In the genomic region with DNA sequence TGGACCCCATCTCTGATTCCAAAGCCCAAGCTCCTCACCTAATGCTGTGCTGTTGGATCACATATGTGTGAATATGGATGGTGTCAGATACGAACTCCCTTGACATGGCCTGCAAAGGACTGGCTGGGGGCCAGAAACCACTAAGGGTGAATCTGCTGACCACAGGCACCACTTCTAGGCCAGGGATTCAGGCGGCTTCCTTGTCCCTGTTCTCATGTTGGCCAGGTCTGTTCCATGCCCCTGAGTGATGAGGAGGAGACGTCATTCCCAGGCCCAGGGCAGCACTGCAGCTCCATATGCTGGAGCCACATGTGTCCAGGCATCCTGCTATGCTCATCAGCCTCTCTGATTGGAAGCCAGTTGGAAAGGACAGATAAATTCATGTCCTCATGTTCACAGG, we compare ENCODE assay signal across 18 cellular contexts.
A peak's percentile ranks its signal among the peaks of the same experiment; 100 is the strongest.
DNase-seq lines count a peak whose midpoint lies in the region; ATAC-seq and TF ChIP-seq lines count a peak whose summit lies in the region.
"Had no signal": no experiment of that assay in that cellular context is flagged by ENCODE, and none has a peak within 500 bp of the region (broad histone marks: within the 10 kb centered on the region; RNA-seq: fewer than 3 reads in every experiment).

No MANE protein-coding gene starts in this region.

- no peaks in the 10 kb centered on the region for H3K36me3 ChIP-seq in GM23248 (ENCODE audit: low read depth)

- H3K27me3 ChIP-seq in GM23248 (replicated peaks; ENCODE audit: insufficient read depth) = no peaks in the 10 kb centered on the region

- DNase-seq in EH (ENCODE audit: low read depth) (peak; percentile 9), LHCN-M2 (ENCODE audit: low read depth) (peak; percentile 37), amniotic epithelial cell (ENCODE audit: low read depth) (peak; percentile 14), iris pigment epithelial cell (ENCODE audit: low read depth) (peak; percentile 5), GM23248 (no peak), foreskin fibroblast (no peak)
- no peak for DNase-seq in activated CD8-positive, alpha-beta T cell treated with anti-CD3 and anti-CD28 coated beads for 36 hours
- DNase-seq: Kasumi-1, NCI-H1092, NCI-H146, NCI-H2029, NCI-H226, NCI-H524, NCI-H774, Right ventricle myocardium superior had no signal

- no peaks in the 10 kb centered on the region for H3K9me3 ChIP-seq in GM23248 (ENCODE audit: low read depth)

- peaks cover 4% of the 10 kb centered on the region for H3K9me3 Mint-ChIP-seq in activated CD8-positive, alpha-beta T cell treated with anti-CD3 and anti-CD28 coated beads for 36 hours

- H3K79me2 ChIP-seq in GM23248 (ENCODE audit: insufficient read depth) = no peaks in the 10 kb centered on the region

- intact Hi-C loops in activated CD8-positive, alpha-beta T cell treated with anti-CD3 and anti-CD28 coated beads for 36 hours (cut with micrococcal nuclease) = no loop called here

- no peaks in the 10 kb centered on the region for H3F3A ChIP-seq in GM23248 (ENCODE audit: insufficient read depth)

- WGBS in GM23248 (ENCODE audit: low coverage in 1 of 2, low lambda C conversion rate in 2 of 2, missing lambda C conversion rate in 2 of 2), 2 experiments = 66 to 76% methylated on average over 3 of the region's 3 CpGs

- no peaks in the 10 kb centered on the region for H3K4me1 Mint-ChIP-seq in activated CD8-positive, alpha-beta T cell treated with anti-CD3 and anti-CD28 coated beads for 36 hours (ENCODE audit: low read depth)
- H3K4me1 Mint-ChIP-seq: B cell, CD14-positive monocyte had no signal

- no peaks in the 10 kb centered on the region for H3K4me1 ChIP-seq in GM23248 (ENCODE audit: insufficient read depth)

- no peak overlapping the region for H3K4me3 ChIP-seq in GM23248
- no peak overlapping the region for H3K4me3 ChIP-seq in foreskin fibroblast (ENCODE audit: low read depth in 1 of 2, low read length in 2 of 2)

- H3K27ac ChIP-seq in GM23248 = no peak overlapping the region

- no peak overlapping the region for H3K4me2 ChIP-seq in GM23248 (ENCODE audit: unreplicated experiment)

- no peak for TF ChIP-seq CTCF in activated CD8-positive, alpha-beta T cell treated with anti-CD3 and anti-CD28 coated beads for 36 hours (IDR thresholded peaks at IDR 0.05)
- no peak for TF ChIP-seq CTCF in foreskin fibroblast (IDR thresholded peaks at IDR 0.05; ENCODE audit: low read depth, low read length)

- ATAC-seq in activated CD8-positive, alpha-beta T cell treated with anti-CD3 and anti-CD28 coated beads for 36 hours = no peak
- no peak for ATAC-seq in GM21737 (IDR thresholded peaks at IDR 0.05; ENCODE audit: unreplicated experiment)

- POLR2A ChIA-PET in activated CD8-positive, alpha-beta T cell treated with anti-CD3 and anti-CD28 coated beads for 36 hours (lab: Charles Lee) = no interaction called here

- CTCF ChIA-PET in activated CD8-positive, alpha-beta T cell treated with anti-CD3 and anti-CD28 coated beads for 36 hours (lab: Charles Lee) = no interaction called here

- no peak overlapping the region for H2AFZ ChIP-seq in GM23248

- no peak overlapping the region for H3K4me3 Mint-ChIP-seq in activated CD8-positive, alpha-beta T cell treated with anti-CD3 and anti-CD28 coated beads for 36 hours
- H3K4me3 Mint-ChIP-seq: B cell, CD14-positive monocyte had no signal

- H3K9me2 ChIP-seq in GM23248 (ENCODE audit: insufficient read depth) = no peaks in the 10 kb centered on the region

- in situ Hi-C loops in GM23248 (cut with MboI) = no loop called here

- no peak overlapping the region for H3K27ac Mint-ChIP-seq in activated CD8-positive, alpha-beta T cell treated with anti-CD3 and anti-CD28 coated beads for 36 hours
- H3K27ac Mint-ChIP-seq: B cell, CD14-positive monocyte had no signal

- no peaks in the 10 kb centered on the region for H4K20me1 ChIP-seq in GM23248 (ENCODE audit: insufficient read depth)

- no peak overlapping the region for H3K9ac ChIP-seq in GM23248

- peaks cover 3% of the 10 kb centered on the region for H3K27me3 Mint-ChIP-seq in activated CD8-positive, alpha-beta T cell treated with anti-CD3 and anti-CD28 coated beads for 36 hours

- no peaks in the 10 kb centered on the region for H3K36me3 Mint-ChIP-seq in activated CD8-positive, alpha-beta T cell treated with anti-CD3 and anti-CD28 coated beads for 36 hours (ENCODE audit: low read depth)
- H3K36me3 Mint-ChIP-seq: CD14-positive monocyte had no signal

Comparison
In these comparisons a context has a peak if more than half of its experiments do, and no peak if none do; other contexts are left out.
1. DNase-seq: peak in EH (single experiment), LHCN-M2 (single experiment), amniotic epithelial cell (single experiment) and iris pigment epithelial cell (single experiment); none in activated CD8-positive, alpha-beta T cell treated with anti-CD3 and anti-CD28 coated beads for 36 hours (single experiment), GM23248 (single experiment) and foreskin fibroblast (0 of 2).